In genomic region chrX:46812445-46812844, GRCh38 we compare ENCODE assay signal across 1 cellular context.
TF ChIP-seq lines count a peak whose summit lies in the region.

No MANE protein-coding gene starts in this region.

TF ChIP-seq in HepG2, 621 proteins besides CTCF, POLR2A, EP300 and RAD21 (continued from another document and continues in another):
- TF ChIP-seq ETV5 (CRISPR knock-in tag; IDR thresholded peaks at IDR 0.05; ENCODE audit: borderline replicate concordance) (peak; percentile 96), ATF3 (CRISPR knock-in tag; IDR thresholded peaks at IDR 0.05) (peak; percentile 59; the same call in 1 of the 2 replicates), FOSL2 (CRISPR knock-in tag; IDR thresholded peaks at IDR 0.05) (peak; percentile 93), RCOR2 (CRISPR knock-in tag; IDR thresholded peaks at IDR 0.05) (peak; percentile 38; the same call in 1 of the 2 replicates), FOXO1 (CRISPR knock-in tag; IDR thresholded peaks at IDR 0.05) (peak; percentile 56; the same call in 1 of the 2 replicates), KLF15 (CRISPR knock-in tag; IDR thresholded peaks at IDR 0.05; ENCODE audit: borderline replicate concordance) (no peak), RARA (CRISPR knock-in tag; IDR thresholded peaks at IDR 0.05) (peak; percentile 67), SKIL (CRISPR knock-in tag; IDR thresholded peaks at IDR 0.05; ENCODE audit: borderline replicate concordance) (peak; percentile 43; the same call in 1 of the 2 replicates), ZSCAN21 (CRISPR knock-in tag; IDR thresholded peaks at IDR 0.05; ENCODE audit: borderline replicate concordance) (0 out of 2 replicates have a peak, but pooled peaks have one; percentile 26), ZNF747 (CRISPR knock-in tag; IDR thresholded peaks at IDR 0.05; ENCODE audit: borderline replicate concordance) (0 out of 2 replicates have a peak, but pooled peaks have one; percentile 36), JUND (CRISPR knock-in tag; IDR thresholded peaks at IDR 0.05) (peak; percentile 67), HNF1B (CRISPR knock-in tag; IDR thresholded peaks at IDR 0.05) (peak; percentile 51; the same call in 1 of the 2 replicates), ZMYM4 (CRISPR knock-in tag; IDR thresholded peaks at IDR 0.05) (peak; percentile 23; the same call in 1 of the 2 replicates), PAXIP1 (CRISPR knock-in tag; conservative IDR thresholded peaks at IDR 0.05) (peak; percentile 80), ZNF839 (CRISPR knock-in tag; IDR thresholded peaks at IDR 0.05; ENCODE audit: borderline replicate concordance) (no peak), TEAD3 (CRISPR knock-in tag; optimal IDR thresholded peaks at IDR 0.05; ENCODE audit: borderline replicate concordance) (peak; percentile 99), BCLAF1 (IDR thresholded peaks at IDR 0.05) (no peak), DPF2 (CRISPR knock-in tag; IDR thresholded peaks at IDR 0.05; ENCODE audit: borderline replicate concordance, low read depth) (peak; percentile 80), TCF7 (IDR thresholded peaks at IDR 0.05; ENCODE audit: low read depth) (peak; percentile 46; the same call in 1 of the 2 replicates), HDAC1 (CRISPR knock-in tag; IDR thresholded peaks at IDR 0.05) (peak; percentile 43; the same call in 1 of the 2 replicates), GTF2F1 (IDR thresholded peaks at IDR 0.05; ENCODE audit: low read length) (no peak), ZNF607 (CRISPR knock-in tag; IDR thresholded peaks at IDR 0.05; ENCODE audit: borderline replicate concordance) (0 out of 2 replicates have a peak, but pooled peaks have one; percentile 17), CREM (IDR thresholded peaks at IDR 0.05) (peak; percentile 39; the same call in 1 of the 2 replicates), CREM (CRISPR knock-in tag; IDR thresholded peaks at IDR 0.05) (no peak), PHF21A (CRISPR knock-in tag; IDR thresholded peaks at IDR 0.05) (0 out of 2 replicates have a peak, but pooled peaks have one; percentile 43), FOXA1 (IDR thresholded peaks at IDR 0.05) (0 out of 2 replicates have a peak, but pooled peaks have one; percentile 34), FOXA1 (CRISPR knock-in tag; IDR thresholded peaks at IDR 0.05) (peak; percentile 81), ZNF512B (CRISPR knock-in tag; IDR thresholded peaks at IDR 0.05; ENCODE audit: borderline replicate concordance) (no peak), SALL1 (CRISPR knock-in tag; IDR thresholded peaks at IDR 0.05) (peak; percentile 41; the same call in 1 of the 2 replicates), ZNF331 (CRISPR knock-in tag; IDR thresholded peaks at IDR 0.05) (peak; percentile 62; the same call in 1 of the 2 replicates), GMEB2 (CRISPR knock-in tag; IDR thresholded peaks at IDR 0.05; ENCODE audit: low read depth) (no peak), ZFP1 (CRISPR knock-in tag; IDR thresholded peaks at IDR 0.05) (0 out of 2 replicates have a peak, but pooled peaks have one; percentile 38), ZNF788 (CRISPR knock-in tag; IDR thresholded peaks at IDR 0.05; ENCODE audit: borderline replicate concordance) (peak; percentile 26; the same call in 1 of the 2 replicates), LCORL (IDR thresholded peaks at IDR 0.05) (peak; percentile 63; the same call in 1 of the 2 replicates), LCORL (CRISPR knock-in tag; IDR thresholded peaks at IDR 0.05) (peak; percentile 91), PITX1 (CRISPR knock-in tag; IDR thresholded peaks at IDR 0.05) (peak; percentile 48; the same call in 1 of the 2 replicates), FOXP4 (CRISPR knock-in tag; IDR thresholded peaks at IDR 0.05) (peak; percentile 65), RXRA (CRISPR knock-in tag; IDR thresholded peaks at IDR 0.05) (no peak), BCL6 (CRISPR knock-in tag; IDR thresholded peaks at IDR 0.05) (0 out of 2 replicates have a peak, but pooled peaks have one; percentile 45), JUN (CRISPR knock-in tag; IDR thresholded peaks at IDR 0.05) (0 out of 2 replicates have a peak, but pooled peaks have one; percentile 40), SAP130 (CRISPR knock-in tag; IDR thresholded peaks at IDR 0.05; ENCODE audit: low read depth) (peak; percentile 65), YEATS2 (CRISPR knock-in tag; IDR thresholded peaks at IDR 0.05; ENCODE audit: borderline replicate concordance) (no peak), SKI (IDR thresholded peaks at IDR 0.05; ENCODE audit: partially characterized antibody) (peak; percentile 23), GABPA (IDR thresholded peaks at IDR 0.05; ENCODE audit: low read depth, low read length) (no peak), GABPA (CRISPR knock-in tag; IDR thresholded peaks at IDR 0.05; ENCODE audit: low read depth) (peak; percentile 18; the same call in 1 of the 2 replicates), HIVEP1 (CRISPR knock-in tag; IDR thresholded peaks at IDR 0.05) (no peak), GATAD2A (CRISPR knock-in tag; IDR thresholded peaks at IDR 0.05) (peak; percentile 73), ZNF337 (CRISPR knock-in tag; IDR thresholded peaks at IDR 0.05; ENCODE audit: borderline replicate concordance, low read depth) (0 out of 2 replicates have a peak, but pooled peaks have one; percentile 28), RXRB (CRISPR knock-in tag; IDR thresholded peaks at IDR 0.05; ENCODE audit: borderline replicate concordance) (peak; percentile 69; the same call in 1 of the 2 replicates), ZNF7 (CRISPR knock-in tag; IDR thresholded peaks at IDR 0.05) (peak; percentile 93), FOSL1 (CRISPR knock-in tag; IDR thresholded peaks at IDR 0.05; ENCODE audit: borderline replicate concordance) (peak; percentile 43; the same call in 1 of the 2 replicates)
